10 cellular contexts compared by ENCODE assay signal in the genomic region with DNA sequence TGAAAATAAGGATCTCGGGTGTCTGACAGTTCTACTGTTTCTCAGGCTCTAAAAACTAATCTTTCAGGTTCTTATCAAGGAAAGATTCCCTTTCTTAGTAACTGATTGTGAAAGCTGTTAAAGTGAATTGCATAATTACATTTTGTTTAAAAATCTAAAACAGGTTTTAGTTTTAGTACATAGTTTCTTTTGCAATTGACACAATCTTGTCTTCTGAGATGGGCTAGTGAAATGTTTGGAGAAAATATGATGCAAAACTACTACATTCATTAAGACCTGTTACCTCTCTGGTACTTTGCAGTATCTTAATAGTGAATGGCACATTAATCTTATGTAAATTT.
DNase-seq lines count a peak whose midpoint lies in the region; ATAC-seq and TF ChIP-seq lines count a peak whose summit lies in the region.
"Had no signal": no experiment of that assay in that cellular context is flagged by ENCODE, and none has a peak within 500 bp of the region (broad histone marks: within the 10 kb centered on the region; RNA-seq: fewer than 3 reads in every experiment).

No MANE protein-coding gene starts in this region.

- H2AK5ac ChIP-seq in mesenchymal stem cell (ENCODE audit: low read length, severe bottlenecking): no peak overlapping the region

- peak overlapping the region; percentile 71 to 93 (median 84) for H3K27ac Mint-ChIP-seq in CD4-positive, alpha-beta memory T cell
- H3K27ac Mint-ChIP-seq in activated B cell treated with CpG ODN at 0.5 μM for 24 hours: peak overlapping the region; percentile 19

- no peak for TF ChIP-seq CTCF in activated B cell treated with CpG ODN at 0.5 μM for 24 hours (IDR thresholded peaks at IDR 0.05)

- H3K27me3 ChIP-seq in CD4-positive, alpha-beta memory T cell (ENCODE audit: insufficient read depth, low read length): no peaks in the 10 kb centered on the region
- no peaks in the 10 kb centered on the region for H3K27me3 ChIP-seq in mesenchymal stem cell (ENCODE audit: control insufficient read depth in 1 of 2, insufficient read depth in 1 of 2, low read length in 2 of 2)
- H3K27me3 ChIP-seq: thyroid gland had no signal

- no peak for DNase-seq in CD4-positive, alpha-beta memory T cell
- DNase-seq in activated B cell treated with CpG ODN at 0.5 μM for 24 hours (no peak), mesenchymal stem cell (no peak), GF-D8 (lab: John Stamatoyannopoulos, UW) (no peak), SKM-1 (lab: John Stamatoyannopoulos, UW; ENCODE audit: unreplicated experiment) (no peak)
- DNase-seq in activated CD8-positive, alpha-beta memory T cell treated with anti-CD3 and anti-CD28 coated beads, Interleukin-2, amount 50 U/mL, for 48 hours: no peak

- no peak overlapping the region for H2BK15ac ChIP-seq in mesenchymal stem cell (ENCODE audit: low read depth, poor library complexity, severe bottlenecking)

- H3K4me3 ChIP-seq in CD4-positive, alpha-beta memory T cell (ENCODE audit: low read length in 2 of 2): peak overlapping the region in 1 of 2 donors; percentile 36
- H3K4me3 ChIP-seq in mesenchymal stem cell (ENCODE audit: insufficient read depth in 1 of 2, low read depth in 1 of 2, low read length in 2 of 2): peak overlapping the region in 1 of 2 experiments; percentile 66
- H3K4me3 ChIP-seq: thyroid gland had no signal

- no peaks in the 10 kb centered on the region for H3K27me3 Mint-ChIP-seq in CD4-positive, alpha-beta memory T cell
- H3K27me3 Mint-ChIP-seq in activated B cell treated with CpG ODN at 0.5 μM for 24 hours: no peaks in the 10 kb centered on the region

- no peak overlapping the region for H3K18ac ChIP-seq in mesenchymal stem cell (ENCODE audit: low read depth in 1 of 2, low read length in 2 of 2)

- no peak overlapping the region for H3K4ac ChIP-seq in mesenchymal stem cell (ENCODE audit: low read depth in 1 of 2, low read length in 2 of 2)

- no peak overlapping the region for H3K23ac ChIP-seq in mesenchymal stem cell (ENCODE audit: low read length in 2 of 2)

- POLR2A ChIA-PET in CD4-positive, alpha-beta memory T cell (lab: Charles Lee; ENCODE audit: partially characterized antibody): interaction anchor here (1.3 to 1.4 kb wide), 2 partner anchors 14 to 17 kb away, joined by 4 to 5 read pairs; no protein-coding TSS in a partner anchor
- POLR2A ChIA-PET in activated B cell treated with CpG ODN at 0.5 μM for 24 hours (lab: Charles Lee): interaction anchor here (0.6 to 1.9 kb wide), 2 partner anchors 71 to 76 kb away, joined by 3 to 5 read pairs; no protein-coding TSS in a partner anchor

- H2BK120ac ChIP-seq in mesenchymal stem cell (ENCODE audit: low read depth, low read length): no peak overlapping the region

- no peaks in the 10 kb centered on the region for H3K9me3 Mint-ChIP-seq in CD4-positive, alpha-beta memory T cell
- no peaks in the 10 kb centered on the region for H3K9me3 Mint-ChIP-seq in activated B cell treated with CpG ODN at 0.5 μM for 24 hours

- no peak overlapping the region for H2BK12ac ChIP-seq in mesenchymal stem cell (ENCODE audit: low read length in 2 of 2)

- H3K36me3 Mint-ChIP-seq in CD4-positive, alpha-beta memory T cell: peaks cover 14 to 27% of the 10 kb centered on the region in 2 donors
- peaks cover 33% of the 10 kb centered on the region for H3K36me3 Mint-ChIP-seq in activated B cell treated with CpG ODN at 0.5 μM for 24 hours (ENCODE audit: low read depth)

- H3K4me2 ChIP-seq in mesenchymal stem cell (ENCODE audit: low read length, poor library complexity, severe bottlenecking): peak overlapping the region; percentile 40

- H4K8ac ChIP-seq in mesenchymal stem cell (ENCODE audit: low read length): no peak overlapping the region

- H3K4me1 Mint-ChIP-seq in CD4-positive, alpha-beta memory T cell: peaks cover 25 to 44% (median 33%) of the 10 kb centered on the region in 4 donors
- H3K4me1 Mint-ChIP-seq in activated B cell treated with CpG ODN at 0.5 μM for 24 hours: peaks cover 34% of the 10 kb centered on the region

- H2BK5ac ChIP-seq in mesenchymal stem cell (ENCODE audit: low read depth, low read length, poor library complexity, severe bottlenecking): no peak overlapping the region

- intact Hi-C loops in CD4-positive, alpha-beta memory T cell (cut with micrococcal nuclease): loop anchor here (1.0 to 10.0 kb wide), 4 partner anchors 161 to 1049 kb away; no protein-coding TSS in a partner anchor
- intact Hi-C loops in activated B cell treated with CpG ODN at 0.5 μM for 24 hours (cut with micrococcal nuclease): loop anchor here (1.0 to 10.0 kb wide), 3 partner anchors 71 to 1119 kb away; no protein-coding TSS in a partner anchor

- H2AFZ ChIP-seq in mesenchymal stem cell (ENCODE audit: low read depth, low read length): no peak overlapping the region

- peak overlapping the region; percentile 76 to 91 (median 88) for H3K4me3 Mint-ChIP-seq in CD4-positive, alpha-beta memory T cell
- H3K4me3 Mint-ChIP-seq in activated B cell treated with CpG ODN at 0.5 μM for 24 hours: peak overlapping the region; percentile 81

- peaks cover 14% of the 10 kb centered on the region for H3K36me3 ChIP-seq in CD4-positive, alpha-beta memory T cell (ENCODE audit: insufficient read depth, low read length)
- peaks cover under 1 to 11% of the 10 kb centered on the region in 2 experiments for H3K36me3 ChIP-seq in mesenchymal stem cell (ENCODE audit: control insufficient read depth in 1 of 2, insufficient read depth in 2 of 2, low read depth in 1 of 2, low read length in 2 of 2)
- H3K36me3 ChIP-seq: thyroid gland had no signal

- peaks cover 27% of the 10 kb centered on the region for H3K4me1 ChIP-seq in CD4-positive, alpha-beta memory T cell (ENCODE audit: insufficient read depth, low read length)
- peaks cover 2% of the 10 kb centered on the region for H3K4me1 ChIP-seq in mesenchymal stem cell (ENCODE audit: control insufficient read depth, insufficient read depth, low read depth, low read length)

- no peak overlapping the region for H3K14ac ChIP-seq in mesenchymal stem cell (ENCODE audit: low read length in 2 of 2)

- CTCF ChIA-PET in CD4-positive, alpha-beta memory T cell (lab: Charles Lee; ENCODE audit: partially characterized antibody): interaction anchor here (1.4 to 2.1 kb wide), 6 partner anchors 12 to 1050 kb away, joined by 3 to 7 read pairs (median 4); no protein-coding TSS in a partner anchor
- CTCF ChIA-PET in activated B cell treated with CpG ODN at 0.5 μM for 24 hours (lab: Charles Lee): interaction anchor here (1.0 to 3.3 kb wide), 8 partner anchors 17 to 1008 kb away, joined by 3 to 20 read pairs (median 4); no protein-coding TSS in a partner anchor

- WGBS in mesenchymal stem cell: no CpG with 5 or more reads among the region's 1 CpG

- ATAC-seq in GM21619 (IDR thresholded peaks at IDR 0.05; ENCODE audit: unreplicated experiment) (peak; percentile 12), activated B cell treated with CpG ODN at 0.5 μM for 24 hours (ENCODE audit: low read depth) (no peak), HG03108 (IDR thresholded peaks at IDR 0.05; ENCODE audit: unreplicated experiment) (no peak)
- ATAC-seq: Panc1 had no signal

- peak overlapping the region; percentile 72 for H3K9ac ChIP-seq in mesenchymal stem cell (ENCODE audit: low read length)

- no peaks in the 10 kb centered on the region for H3K9me3 ChIP-seq in CD4-positive, alpha-beta memory T cell (ENCODE audit: control insufficient read depth in 1 of 2, low read length in 2 of 2)
- H3K9me3 ChIP-seq in mesenchymal stem cell (ENCODE audit: control insufficient read depth, low read length): no peaks in the 10 kb centered on the region
- H3K9me3 ChIP-seq: thyroid gland had no signal

- no peak overlapping the region for H4K91ac ChIP-seq in mesenchymal stem cell (ENCODE audit: low read length)

- H3K27ac ChIP-seq in CD4-positive, alpha-beta memory T cell (ENCODE audit: low read depth, low read length): no peak overlapping the region
- no peak overlapping the region for H3K27ac ChIP-seq in mesenchymal stem cell (ENCODE audit: low read length, poor library complexity, severe bottlenecking)
- H3K27ac ChIP-seq: thyroid gland had no signal

- H3K79me1 ChIP-seq in mesenchymal stem cell (replicated peaks; ENCODE audit: low read length, poor library complexity, severe bottlenecking): peaks cover 12% of the 10 kb centered on the region
